Comparison of ENCODE assay signal across 11 cellular contexts in genomic region chr9:105357937-105358336, GRCh38.
A peak's percentile ranks its signal among the peaks of the same experiment; 100 is the strongest.
DNase-seq lines count a peak whose midpoint lies in the region; ATAC-seq, FAIRE-seq and TF ChIP-seq lines count a peak whose summit lies in the region.
"Had no signal": no experiment of that assay in that cellular context is flagged by ENCODE, and none has a peak within 500 bp of the region (broad histone marks: within the 10 kb centered on the region; RNA-seq: fewer than 3 reads in every experiment).

No MANE protein-coding gene starts in this region.

- H3K27me3 Mint-ChIP-seq in chondrocyte (ENCODE audit: low read depth), result no peaks in the 10 kb centered on the region

- TF ChIP-seq CTCF in keratinocyte (optimal IDR thresholded peaks at IDR 0.05 in 1 of 3, IDR thresholded peaks at IDR 0.05 in 1 of 3, conservative IDR thresholded peaks at IDR 0.05 in 1 of 3; ENCODE audit: extremely low read depth in 1 of 3, insufficient read depth in 2 of 3, low read length in 3 of 3), result no peak
- TF ChIP-seq CTCF in coronary artery (IDR thresholded peaks at IDR 0.05), result no peak
- TF ChIP-seq CTCF in chondrocyte (IDR thresholded peaks at IDR 0.05), result no peak

- no peaks in the 10 kb centered on the region for H3K4me1 Mint-ChIP-seq in chondrocyte (ENCODE audit: low read depth)

- no peak overlapping the region for H3K27ac ChIP-seq in keratinocyte (ENCODE audit: control insufficient read depth, insufficient read depth, low read length)
- no peak overlapping the region for H3K27ac ChIP-seq in coronary artery
- H3K27ac ChIP-seq: gastrocnemius medialis, ovary, RWPE1 had no signal

- no peak overlapping the region for H3K4me2 ChIP-seq in keratinocyte (ENCODE audit: control insufficient read depth, extremely low read depth, insufficient read depth, low read depth, low read length)

- dilution Hi-C loops in keratinocyte (cut with MboI; ENCODE audit: extremely low pct_ligation_motif_present, low sequenced_read_pairs), result no loop called here

- DNase-seq in keratinocyte (ENCODE audit: low read depth, low spot score) (no peak), coronary artery (ENCODE audit: low spot score) (no peak), chondrocyte (ENCODE audit: low spot score) (no peak)
- no peak for DNase-seq in stimulated activated CD8-positive, alpha-beta memory T cell treated with anti-CD3 and anti-CD28 coated beads, Interleukin-4, amount 100 ng/mL, for 48 hours
- no peak for DNase-seq in stimulated activated CD4-positive, alpha-beta T cell treated with anti-CD3 and anti-CD28 coated beads, Interleukin-1b, Interleukin-23, amount 100 ng/mL, for 48 hours
- DNase-seq: gastrocnemius medialis, ovary had no signal

- H3K4me3 Mint-ChIP-seq in chondrocyte (ENCODE audit: unreplicated experiment), result no peak overlapping the region

- no peaks in the 10 kb centered on the region for H3K79me2 ChIP-seq in keratinocyte (ENCODE audit: control insufficient read depth, insufficient read depth, low read length)

- no peak overlapping the region for H2AFZ ChIP-seq in keratinocyte (ENCODE audit: control insufficient read depth, low read length)

- H3K27ac Mint-ChIP-seq in chondrocyte (ENCODE audit: unreplicated experiment), result no peak overlapping the region

- H3K9me3 Mint-ChIP-seq in chondrocyte (ENCODE audit: low read depth), result no peaks in the 10 kb centered on the region

- ATAC-seq in GM19025 (IDR thresholded peaks at IDR 0.05; ENCODE audit: low read depth, unreplicated experiment) (peak; percentile 85), GM21717 (IDR thresholded peaks at IDR 0.05; ENCODE audit: unreplicated experiment) (peak; percentile 95), HG03095 (IDR thresholded peaks at IDR 0.05; ENCODE audit: unreplicated experiment) (peak; percentile 95)
- ATAC-seq: gastrocnemius medialis had no signal

- peak; percentile 20 for FAIRE-seq in keratinocyte (lab: Jason Lieb, UNC)

- no peaks in the 10 kb centered on the region for H3K9me3 ChIP-seq in keratinocyte (ENCODE audit: control insufficient read depth, low read depth, low read length)
- H3K9me3 ChIP-seq: gastrocnemius medialis, ovary had no signal

- H3K9ac ChIP-seq in keratinocyte (ENCODE audit: control insufficient read depth, extremely low read depth, insufficient read depth, low read length), result no peak overlapping the region

- H3K27me3 ChIP-seq in keratinocyte (ENCODE audit: control insufficient read depth, extremely low read depth, insufficient read depth, low read length), result no peaks in the 10 kb centered on the region
- H3K27me3 ChIP-seq: gastrocnemius medialis, ovary had no signal

- no peaks in the 10 kb centered on the region for H3K4me1 ChIP-seq in keratinocyte (ENCODE audit: control insufficient read depth, extremely low read depth, insufficient read depth, low read length)
- H3K4me1 ChIP-seq: gastrocnemius medialis had no signal

- no peaks in the 10 kb centered on the region for H4K20me1 ChIP-seq in keratinocyte (ENCODE audit: control insufficient read depth, extremely low read depth, insufficient read depth, low read length)

- H3K36me3 ChIP-seq in keratinocyte (ENCODE audit: control insufficient read depth in 2 of 2, extremely low read depth in 1 of 2, insufficient read depth in 2 of 2, low read length in 2 of 2), result peaks cover 0 to 7% of the 10 kb centered on the region in 2 experiments
- H3K36me3 ChIP-seq: gastrocnemius medialis, ovary had no signal

- peaks cover 9% of the 10 kb centered on the region for H3K36me3 Mint-ChIP-seq in chondrocyte (ENCODE audit: low read depth)

- no peak overlapping the region for H3K4me3 ChIP-seq in keratinocyte (ENCODE audit: control insufficient read depth in 2 of 3, extremely low read depth in 1 of 3, insufficient read depth in 2 of 3, low read depth in 1 of 3, low read length in 3 of 3)
- no peak overlapping the region for H3K4me3 ChIP-seq in coronary artery
- H3K4me3 ChIP-seq: gastrocnemius medialis, ovary had no signal

- H3K9me1 ChIP-seq in keratinocyte (ENCODE audit: control insufficient read depth, extremely low read depth, insufficient read depth, low read length), result no peaks in the 10 kb centered on the region
